In genomic region chr4:145181091-145181501, GRCh38 we compare ENCODE assay signal across 8 cellular contexts. TPM values are rescaled to one million over a fixed set of nuclear protein-coding genes. Genes with fewer than 3 reads are reported as not detected.
DNase-seq lines count a peak whose midpoint lies in the region; ATAC-seq and TF ChIP-seq lines count a peak whose summit lies in the region.

No MANE protein-coding gene starts in this region.

- TF ChIP-seq EP300 in ovary (IDR thresholded peaks at IDR 0.05), result no peak

- H3K9ac ChIP-seq in Loucy (ENCODE audit: low read depth, low read length, poor library complexity, severe bottlenecking), result peak overlapping the region; percentile 74
- peak overlapping the region; percentile 34 for H3K9ac ChIP-seq in endocrine pancreas (ENCODE audit: control insufficient read depth, insufficient read depth, low read length)

- peaks cover 28% of the 10 kb centered on the region for H3K36me3 ChIP-seq in DOHH2 (ENCODE audit: control insufficient read depth, low read length)
- no peaks in the 10 kb centered on the region for H3K36me3 ChIP-seq in Loucy (ENCODE audit: insufficient read depth, low read length)
- no peaks in the 10 kb centered on the region for H3K36me3 ChIP-seq in endocrine pancreas (ENCODE audit: control insufficient read depth, insufficient read depth, low read length)
- no peaks in the 10 kb centered on the region for H3K36me3 ChIP-seq in ovary

- H3F3A ChIP-seq in DOHH2 (ENCODE audit: control insufficient read depth, insufficient read depth), result peaks cover 27% of the 10 kb centered on the region
- H3F3A ChIP-seq in Loucy (ENCODE audit: low read depth), result no peaks in the 10 kb centered on the region

- H3K27me3 ChIP-seq in DOHH2 (ENCODE audit: control insufficient read depth, low read length), result no peaks in the 10 kb centered on the region
- no peaks in the 10 kb centered on the region for H3K27me3 ChIP-seq in Loucy (ENCODE audit: insufficient read depth, low read length, poor library complexity, severe bottlenecking)
- no peaks in the 10 kb centered on the region for H3K27me3 ChIP-seq in endocrine pancreas (ENCODE audit: control insufficient read depth, insufficient read depth, low read length)
- no peaks in the 10 kb centered on the region for H3K27me3 ChIP-seq in ovary

- peak overlapping the region; percentile 90 for H3K4me2 ChIP-seq in DOHH2 (ENCODE audit: low read length)
- H3K4me2 ChIP-seq in Loucy (ENCODE audit: low read depth, low read length, poor library complexity, severe bottlenecking), result peak overlapping the region; percentile 91

- DNase-seq in ovary (no peak), SK-N-DZ (ENCODE audit: low spot score) (no peak)
- DNase-seq in activated CD8-positive, alpha-beta memory T cell treated with anti-CD3 and anti-CD28 coated beads, Interleukin-2, amount 50 U/mL, for 48 hours, result no peak
- DNase-seq in activated CD8-positive, alpha-beta memory T cell treated with anti-CD3 and anti-CD28 coated beads for 24 hours, result no peak

- peak overlapping the region; percentile 79 for H2AFZ ChIP-seq in Loucy (ENCODE audit: low read length)

- WGBS in ovary, 3 donors, result 8 to 13% (median 11%) methylated on average over 7 of the region's 7 CpGs

- peaks cover 44% of the 10 kb centered on the region for H3K4me1 ChIP-seq in DOHH2 (ENCODE audit: control insufficient read depth, low read length)
- peaks cover 27% of the 10 kb centered on the region for H3K4me1 ChIP-seq in Loucy (ENCODE audit: insufficient read depth, low read length, poor library complexity, severe bottlenecking)
- H3K4me1 ChIP-seq in endocrine pancreas (ENCODE audit: control insufficient read depth, insufficient read depth, low read length), result peaks cover 9% of the 10 kb centered on the region
- H3K4me1 ChIP-seq in ovary (ENCODE audit: insufficient read depth), result peaks cover 5% of the 10 kb centered on the region

- H4K20me1 ChIP-seq in DOHH2 (ENCODE audit: control insufficient read depth, insufficient read depth, low read depth, low read length) (peaks cover 4% of the 10 kb centered on the region; the same call in 1 of the 2 replicates), Loucy (ENCODE audit: insufficient read depth, low read length, poor library complexity, severe bottlenecking) (peaks cover 32% of the 10 kb centered on the region)

- H3K9me3 ChIP-seq in DOHH2 (ENCODE audit: control insufficient read depth, insufficient read depth, low read length) (no peaks in the 10 kb centered on the region), Loucy (ENCODE audit: insufficient read depth, low read depth, low read length) (no peaks in the 10 kb centered on the region), endocrine pancreas (ENCODE audit: control insufficient read depth, low read length) (no peaks in the 10 kb centered on the region), ovary (no peaks in the 10 kb centered on the region)

- no peak for TF ChIP-seq CTCF in DOHH2 (IDR thresholded peaks at IDR 0.05; ENCODE audit: low read depth, low read length, poor library complexity, severe bottlenecking)
- TF ChIP-seq CTCF in Loucy (conservative IDR thresholded peaks at IDR 0.05; ENCODE audit: low read length), result no peak
- TF ChIP-seq CTCF in ovary (IDR thresholded peaks at IDR 0.05), result no peak

- TF ChIP-seq POLR2A in ovary (IDR thresholded peaks at IDR 0.05), result no peak

- H3K4me3 ChIP-seq in DOHH2 (ENCODE audit: low read length) (peak overlapping the region; percentile 80), Loucy (ENCODE audit: low read length, poor library complexity, severe bottlenecking) (peak overlapping the region; percentile 80), endocrine pancreas (ENCODE audit: control insufficient read depth, insufficient read depth, low read length) (peak overlapping the region; percentile 90), ovary (peak overlapping the region; percentile 68)

- peak overlapping the region; percentile 69 for H3K27ac ChIP-seq in DOHH2 (ENCODE audit: low read depth, low read length)
- peak overlapping the region in 1 of 2 donors; percentile 97 for H3K27ac ChIP-seq in ovary

- H3K79me2 ChIP-seq in DOHH2 (ENCODE audit: control insufficient read depth, low read length) (peaks cover 47% of the 10 kb centered on the region), Loucy (ENCODE audit: insufficient read depth, low read length) (peaks cover 44% of the 10 kb centered on the region)

- no peak for ATAC-seq in HG02571 (IDR thresholded peaks at IDR 0.05; ENCODE audit: unreplicated experiment)

- H3K9me2 ChIP-seq in DOHH2 (replicated peaks; ENCODE audit: control insufficient read depth, low read length) (no peaks in the 10 kb centered on the region), Loucy (replicated peaks; ENCODE audit: low read depth, low read length) (no peaks in the 10 kb centered on the region)

- intact Hi-C loops in ovary (cut with DNase I), result no loop called here

RNA-seq across cellular contexts. Expression of gene OTUD4, which starts 0.7 kb away (rescaled TPM):
- 10 to 100 TPM; 23.5 to 37.1 (median 33.3) TPM for total RNA-seq in ovary
- polyA plus RNA-seq in ovary, result 10 to 100 TPM; 10.8 to 19.9 TPM
- polyA plus RNA-seq in SK-N-DZ (2014; cell fraction: cytosol; rRNA removed), result 8.3 and 8.4 TPM in 2 replicates
- polyA plus RNA-seq in SK-N-DZ (2014; cell fraction: nucleus; rRNA removed), result 15.2 and 21.5 TPM in 2 replicates
